26 cellular contexts compared by ENCODE assay signal in genomic region chr7:50706469-50706937, GRCh38.
DNase-seq lines count a peak whose midpoint lies in the region; ATAC-seq, FAIRE-seq and TF ChIP-seq lines count a peak whose summit lies in the region.
"Had no signal": no experiment of that assay in that cellular context is flagged by ENCODE, and none has a peak within 500 bp of the region (broad histone marks: within the 10 kb centered on the region; RNA-seq: fewer than 3 reads in every experiment).

No MANE protein-coding gene starts in this region.

- H4K5ac ChIP-seq in H9 (ENCODE audit: insufficient read length, low read depth, low read length): no peak overlapping the region

- H2BK20ac ChIP-seq in H9 (ENCODE audit: low read depth, low read length, poor library complexity, severe bottlenecking): no peak overlapping the region

- H3K4me3 ChIP-seq in keratinocyte (ENCODE audit: control insufficient read depth in 2 of 3, extremely low read depth in 1 of 3, insufficient read depth in 2 of 3, low read depth in 1 of 3, low read length in 3 of 3) (no peak overlapping the region), rectal smooth muscle tissue (ENCODE audit: low read length) (no peak overlapping the region)
- H3K4me3 ChIP-seq: coronary artery had no signal

- H2AFZ ChIP-seq in H9 (ENCODE audit: low read length): no peak overlapping the region
- no peak overlapping the region for H2AFZ ChIP-seq in keratinocyte (ENCODE audit: control insufficient read depth, low read length)

- no peaks in the 10 kb centered on the region; the same call in 1 of the 2 replicates for H3K4me1 ChIP-seq in H9 (ENCODE audit: insufficient read depth, low read length)
- peaks cover 8% of the 10 kb centered on the region for H3K4me1 ChIP-seq in keratinocyte (ENCODE audit: control insufficient read depth, extremely low read depth, insufficient read depth, low read length)
- H3K4me1 ChIP-seq in rectal smooth muscle tissue (ENCODE audit: control insufficient read depth, insufficient read depth, low read length): peaks cover 22% of the 10 kb centered on the region

- H3K14ac ChIP-seq in H9 (ENCODE audit: insufficient read depth, low read length): no peak overlapping the region

- H3K4me3 Mint-ChIP-seq in H9 (no peak overlapping the region), WTC11 (no peak overlapping the region)
- H3K4me3 Mint-ChIP-seq: memory B cell; stimulated activated memory B cell treated with anti-CD40 and anti-IgM and Interleukin-4, amounts not matched to agents 10 μg/mL and 1 μg/mL and 100 μg/mL, for 72 hours; T-helper 17 cell had no signal

- H3K79me1 ChIP-seq in H9 (ENCODE audit: insufficient read depth, low read depth, low read length, poor library complexity, severe bottlenecking): peaks cover 4% of the 10 kb centered on the region

- POLR2A ChIA-PET in WTC11 (lab: Charles Lee): no interaction called here

- H3K27me3 Mint-ChIP-seq in H9 (ENCODE audit: low read depth) (no peaks in the 10 kb centered on the region), WTC11 (ENCODE audit: low read depth) (no peaks in the 10 kb centered on the region)

- peaks cover 0 to 1% of the 10 kb centered on the region in 2 experiments for H3K36me3 ChIP-seq in keratinocyte (ENCODE audit: control insufficient read depth in 2 of 2, extremely low read depth in 1 of 2, insufficient read depth in 2 of 2, low read length in 2 of 2)
- no peaks in the 10 kb centered on the region for H3K36me3 ChIP-seq in rectal smooth muscle tissue (ENCODE audit: control insufficient read depth, insufficient read depth, low read length)

- TF ChIP-seq CTCF in H9 (conservative IDR thresholded peaks at IDR 0.05) (no peak), WTC11 (IDR thresholded peaks at IDR 0.05) (no peak), keratinocyte (optimal IDR thresholded peaks at IDR 0.05 in 1 of 3, IDR thresholded peaks at IDR 0.05 in 1 of 3, conservative IDR thresholded peaks at IDR 0.05 in 1 of 3; ENCODE audit: extremely low read depth in 1 of 3, insufficient read depth in 2 of 3, low read length in 3 of 3) (no peak)

- H3K18ac ChIP-seq in H9 (ENCODE audit: insufficient read length, low read depth, low read length): no peak overlapping the region

- H3K4me1 Mint-ChIP-seq in H9 (peaks cover 40 to 47% of the 10 kb centered on the region in 2 experiments), WTC11 (peaks cover 64% of the 10 kb centered on the region)
- H3K4me1 Mint-ChIP-seq: memory B cell; stimulated activated memory B cell treated with anti-CD40 and anti-IgM and Interleukin-4, amounts not matched to agents 10 μg/mL and 1 μg/mL and 100 μg/mL, for 72 hours had no signal

- H3K9me3 Mint-ChIP-seq in H9 (no peaks in the 10 kb centered on the region), WTC11 (no peaks in the 10 kb centered on the region)
- H3K9me3 Mint-ChIP-seq: memory B cell; stimulated activated memory B cell treated with anti-CD40 and anti-IgM and Interleukin-4, amounts not matched to agents 10 μg/mL and 1 μg/mL and 100 μg/mL, for 72 hours had no signal

- no peak for ATAC-seq in WTC11
- no peak for ATAC-seq in HG03457 (IDR thresholded peaks at IDR 0.05; ENCODE audit: unreplicated experiment)
- ATAC-seq in HG02870 (IDR thresholded peaks at IDR 0.05; ENCODE audit: unreplicated experiment): no peak
- ATAC-seq: stimulated activated memory B cell treated with anti-CD40 and anti-IgM and Interleukin-4, amounts not matched to agents 10 μg/mL and 1 μg/mL and 100 μg/mL, for 72 hours; T-helper 17 cell had no signal

- dilution Hi-C loops in keratinocyte (cut with MboI; ENCODE audit: extremely low pct_ligation_motif_present, low sequenced_read_pairs): no loop called here

- no peak overlapping the region for H4K8ac ChIP-seq in H9 (replicated peaks; ENCODE audit: insufficient read length, low read depth, low read length)

- WGBS in H9 (ENCODE audit: extremely low coverage, insufficient read length, low lambda C conversion rate): no CpG with 5 or more reads among the region's 5 CpGs

- CTCF ChIA-PET in WTC11 (lab: Charles Lee): no interaction called here

- H4K20me1 ChIP-seq in H9 (ENCODE audit: control insufficient read depth, insufficient read depth, insufficient read length): peaks cover 3% of the 10 kb centered on the region
- H4K20me1 ChIP-seq in keratinocyte (ENCODE audit: control insufficient read depth, extremely low read depth, insufficient read depth, low read length): no peaks in the 10 kb centered on the region

- H2AK5ac ChIP-seq in H9 (ENCODE audit: insufficient read length, low read length): no peak overlapping the region

- H3K56ac ChIP-seq in H9 (ENCODE audit: insufficient read length, low read depth, low read length): no peak overlapping the region

- no peak overlapping the region for H3T11ph ChIP-seq in H9 (ENCODE audit: low read length)

- H3K36me3 Mint-ChIP-seq in H9 (ENCODE audit: insufficient read depth in 1 of 3, low read depth in 3 of 3) (peaks cover 6 to 19% (median 9%) of the 10 kb centered on the region in 3 experiments; a peak in 6 of 7 replicates), WTC11 (peaks cover 7% of the 10 kb centered on the region; the same call in 1 of the 2 replicates)
- H3K36me3 Mint-ChIP-seq: memory B cell; stimulated activated memory B cell treated with anti-CD40 and anti-IgM and Interleukin-4, amounts not matched to agents 10 μg/mL and 1 μg/mL and 100 μg/mL, for 72 hours had no signal

- H3K23ac ChIP-seq in H9 (ENCODE audit: insufficient read length, low read depth, low read length): no peak overlapping the region

- H3K9me3 ChIP-seq in H9 (ENCODE audit: control insufficient read depth, low read depth, low read length) (no peaks in the 10 kb centered on the region), keratinocyte (ENCODE audit: control insufficient read depth, low read depth, low read length) (no peaks in the 10 kb centered on the region)
- H3K9me3 ChIP-seq: neutrophil had no signal

- no peak overlapping the region for H3K27ac ChIP-seq in H9 (ENCODE audit: insufficient read length, low read depth, low read length)
- H3K27ac ChIP-seq in keratinocyte (ENCODE audit: control insufficient read depth, insufficient read depth, low read length): no peak overlapping the region
- H3K27ac ChIP-seq in rectal smooth muscle tissue (ENCODE audit: low read depth, low read length): peak overlapping the region; percentile 18
- H3K27ac ChIP-seq: neutrophil had no signal

- no peak overlapping the region for H2BK120ac ChIP-seq in H9 (ENCODE audit: low read depth, low read length, poor library complexity, severe bottlenecking)

- H3K27me3 ChIP-seq in H9 (ENCODE audit: insufficient read depth, low read length) (no peaks in the 10 kb centered on the region), keratinocyte (ENCODE audit: control insufficient read depth, extremely low read depth, insufficient read depth, low read length) (no peaks in the 10 kb centered on the region), rectal smooth muscle tissue (ENCODE audit: control insufficient read depth, insufficient read depth, low read length) (no peaks in the 10 kb centered on the region)
- H3K27me3 ChIP-seq: neutrophil had no signal

- H2BK12ac ChIP-seq in H9 (ENCODE audit: insufficient read length, low read depth, low read length): no peak overlapping the region

- H2BK15ac ChIP-seq in H9 (ENCODE audit: low read depth, low read length): no peak overlapping the region

- no peak overlapping the region for H3K9ac ChIP-seq in H9 (ENCODE audit: extremely low read depth, insufficient read length, low read length)
- H3K9ac ChIP-seq in keratinocyte (ENCODE audit: control insufficient read depth, extremely low read depth, insufficient read depth, low read length): no peak overlapping the region
- H3K9ac ChIP-seq in rectal smooth muscle tissue (ENCODE audit: low read length): no peak overlapping the region

- H3K23me2 ChIP-seq in H9 (ENCODE audit: insufficient read length, low read depth, low read length, poor library complexity, severe bottlenecking): no peaks in the 10 kb centered on the region

- FAIRE-seq in keratinocyte (lab: Jason Lieb, UNC): peak; percentile 46
- FAIRE-seq: GM18507 had no signal

- no peak overlapping the region for H4K91ac ChIP-seq in H9 (ENCODE audit: insufficient read length, low read depth, low read length)

- no peak overlapping the region for H3K4ac ChIP-seq in H9 (ENCODE audit: low read depth, low read length)

- H3K79me2 ChIP-seq in H9 (ENCODE audit: insufficient read depth, low read length) (peaks cover 8% of the 10 kb centered on the region; the same call in 1 of the 2 replicates), keratinocyte (ENCODE audit: control insufficient read depth, insufficient read depth, low read length) (no peaks in the 10 kb centered on the region)

- no peak for DNase-seq in H9
- DNase-seq in WTC11 (ENCODE audit: low spot score): no peak
- DNase-seq in keratinocyte (ENCODE audit: low read depth, low spot score): no peak
- no peak for DNase-seq in 8988T
- no peak for DNase-seq in HPDE6-E6E7 (ENCODE audit: extremely low spot score)
- DNase-seq: activated CD4-positive, alpha-beta T cell treated with anti-CD3 and anti-CD28 coated beads for 48 hours; activated naive CD4-positive, alpha-beta T cell treated with Interleukin-2 at 50 U/mL for 16 hours; activated T-cell treated with anti-CD3 and anti-CD28 coated beads, Interleukin-2, amount 50 U/mL, for 48 hours; AML-193; amniotic stem cell; DMS53; GF-D8; GOT3; Karpas-422; NCI-H1694 treated with DMSO at 0.1 percent for 48 hours; NCI-H69; stimulated activated CD4-positive, alpha-beta T cell treated with anti-CD3 and anti-CD28 coated beads, Interleukin-4, amount 100 ng/mL, for 1 hour; T-helper 17 cell had no signal

- H3K27ac Mint-ChIP-seq in H9 (peak overlapping the region; percentile 19 to 95 (median 65); a peak in 4 of 7 replicates), WTC11 (peak overlapping the region; percentile 69; the same call in 1 of the 2 replicates)
- H3K27ac Mint-ChIP-seq: memory B cell; stimulated activated memory B cell treated with anti-CD40 and anti-IgM and Interleukin-4, amounts not matched to agents 10 μg/mL and 1 μg/mL and 100 μg/mL, for 72 hours had no signal

- H2BK5ac ChIP-seq in H9 (ENCODE audit: insufficient read length, low read length): no peak overlapping the region

- H3K9me1 ChIP-seq in keratinocyte (ENCODE audit: control insufficient read depth, extremely low read depth, insufficient read depth, low read length): no peaks in the 10 kb centered on the region

- no peak overlapping the region for H3K4me2 ChIP-seq in H9 (ENCODE audit: insufficient read depth, insufficient read length, low read length)
- H3K4me2 ChIP-seq in keratinocyte (ENCODE audit: control insufficient read depth, extremely low read depth, insufficient read depth, low read depth, low read length): no peak overlapping the region
